ENCODE assay signal across 25 cellular contexts in genomic region chr9:21579743-21580142, GRCh38.
DNase-seq lines count a peak whose midpoint lies in the region; ATAC-seq and TF ChIP-seq lines count a peak whose summit lies in the region.
"Had no signal": no experiment of that assay in that cellular context is flagged by ENCODE, and none has a peak within 500 bp of the region (broad histone marks: within the 10 kb centered on the region; RNA-seq: fewer than 3 reads in every experiment).

No MANE protein-coding gene starts in this region.

- no peaks in the 10 kb centered on the region for H4K20me1 ChIP-seq in PC-3 (ENCODE audit: low read length)
- H4K20me1 ChIP-seq in OCI-LY7 (ENCODE audit: insufficient read depth, low read length) = no peaks in the 10 kb centered on the region

- DNase-seq in activated naive CD8-positive, alpha-beta T cell treated with anti-CD3 and anti-CD28 coated beads, Interleukin-2, amount 50 U/mL, for 24 hours = no peak
- no peak for DNase-seq in PC-3
- no peak for DNase-seq in epithelial cell of prostate (ENCODE audit: low read depth, low spot score)
- no peak for DNase-seq in RWPE1 (ENCODE audit: low spot score)
- DNase-seq in activated CD4-positive, alpha-beta memory T cell treated with anti-CD3 and anti-CD28 coated beads, Interleukin-2, amount 10 ng/mL, durations not matched to agents 7 days and 5 days = no peak
- no peak for DNase-seq in OCI-LY7 (ENCODE audit: low spot score)
- DNase-seq: activated T-cell treated with anti-CD3 and anti-CD28 coated beads, Interleukin-2, amount 50 U/mL, for 1 hour; amygdala; DMS79; erythroblast; foreskin melanocyte; GDM1; NCI-H1092 treated with DMSO at 0.1 percent for 48 hours; NCI-H1930; NCI-H2227 treated with DMSO at 0.1 percent for 48 hours; uterus had no signal

- H3K27ac Mint-ChIP-seq in activated naive CD8-positive, alpha-beta T cell = peak overlapping the region; percentile 89
- no peak overlapping the region for H3K27ac Mint-ChIP-seq in activated naive CD8-positive, alpha-beta T cell treated with anti-CD3 and anti-CD28 coated beads, Interleukin-2, amount 50 U/mL, for 24 hours
- H3K27ac Mint-ChIP-seq in activated CD4-positive, alpha-beta memory T cell treated with anti-CD3 and anti-CD28 coated beads, Interleukin-2, amount 10 ng/mL, durations not matched to agents 7 days and 5 days = no peak overlapping the region
- H3K27ac Mint-ChIP-seq: neural progenitor cell had no signal

- no peaks in the 10 kb centered on the region for H3K9me2 ChIP-seq in PC-3 (replicated peaks; ENCODE audit: low read length)
- H3K9me2 ChIP-seq in OCI-LY7 (ENCODE audit: insufficient read depth, low read length) = no peaks in the 10 kb centered on the region

- peaks cover 10% of the 10 kb centered on the region for H3F3A ChIP-seq in PC-3 (ENCODE audit: low read length, unreplicated experiment)

- H3K36me3 ChIP-seq in PC-3 (ENCODE audit: low read depth, low read length) = no peaks in the 10 kb centered on the region
- no peaks in the 10 kb centered on the region for H3K36me3 ChIP-seq in OCI-LY7 (ENCODE audit: insufficient read depth, low read length)
- H3K36me3 ChIP-seq: breast epithelium, neural progenitor cell, thoracic aorta, uterus had no signal

- no peak for TF ChIP-seq CTCF in PC-3 (conservative IDR thresholded peaks at IDR 0.05; ENCODE audit: low read depth, low read length)
- no peak for TF ChIP-seq CTCF in RWPE1 (conservative IDR thresholded peaks at IDR 0.05; ENCODE audit: low read depth)
- TF ChIP-seq CTCF in OCI-LY7 (conservative IDR thresholded peaks at IDR 0.05; ENCODE audit: low read length) = no peak

- H3K4me1 Mint-ChIP-seq in activated naive CD8-positive, alpha-beta T cell (ENCODE audit: low read depth) = peaks cover 54% of the 10 kb centered on the region
- peaks cover 52% of the 10 kb centered on the region for H3K4me1 Mint-ChIP-seq in activated naive CD8-positive, alpha-beta T cell treated with anti-CD3 and anti-CD28 coated beads, Interleukin-2, amount 50 U/mL, for 24 hours
- peaks cover 31% of the 10 kb centered on the region for H3K4me1 Mint-ChIP-seq in activated CD4-positive, alpha-beta memory T cell treated with anti-CD3 and anti-CD28 coated beads, Interleukin-2, amount 10 ng/mL, durations not matched to agents 7 days and 5 days

- peak overlapping the region; percentile 86 for H3K4me3 Mint-ChIP-seq in activated naive CD8-positive, alpha-beta T cell
- H3K4me3 Mint-ChIP-seq in activated naive CD8-positive, alpha-beta T cell treated with anti-CD3 and anti-CD28 coated beads, Interleukin-2, amount 50 U/mL, for 24 hours = no peak overlapping the region
- H3K4me3 Mint-ChIP-seq in activated CD4-positive, alpha-beta memory T cell treated with anti-CD3 and anti-CD28 coated beads, Interleukin-2, amount 10 ng/mL, durations not matched to agents 7 days and 5 days = no peak overlapping the region
- H3K4me3 Mint-ChIP-seq: neural progenitor cell had no signal

- POLR2A ChIA-PET in PC-3 (lab: Charles Lee; ENCODE audit: unreplicated experiment) (no interaction called here), RWPE1 (lab: Yijun Ruan, JAX; ENCODE audit: low non-redundant PET) (no interaction called here), OCI-LY7 (lab: Charles Lee) (interaction anchor here (1.0 kb wide), 1 partner anchor 23 kb away, joined by 3 read pairs; no protein-coding TSS in a partner anchor)
- POLR2A ChIA-PET in activated CD4-positive, alpha-beta memory T cell treated with anti-CD3 and anti-CD28 coated beads, Interleukin-2, amount 10 ng/mL, durations not matched to agents 7 days and 5 days (lab: Charles Lee) = interaction anchor here (1.3 to 3.2 kb wide), 3 partner anchors 21 to 957 kb away, joined by 3 to 16 read pairs (median 5); partner anchors contain the start of gene MLLT3

- H2AFZ ChIP-seq in PC-3 (ENCODE audit: low read length) (peak overlapping the region; percentile 32), OCI-LY7 (ENCODE audit: low read length) (no peak overlapping the region)
- H2AFZ ChIP-seq: neural progenitor cell had no signal

- no TSS peak for BruUV-seq in PC-3 (replicated peaks; lab: Mats Ljungman, UMichigan)
- BruUV-seq in OCI-LY7 (replicated peaks; lab: Mats Ljungman, UMichigan) = no TSS peak

- no peaks in the 10 kb centered on the region for H3K27me3 ChIP-seq in PC-3 (ENCODE audit: low read length)
- H3K27me3 ChIP-seq: breast epithelium, neural progenitor cell, uterus had no signal

- H3K9ac ChIP-seq in PC-3 (ENCODE audit: low read length) = peak overlapping the region; percentile 69
- H3K9ac ChIP-seq: neural progenitor cell had no signal

- H3K79me2 ChIP-seq in PC-3 (ENCODE audit: low read length) (peaks cover 77% of the 10 kb centered on the region), OCI-LY7 (ENCODE audit: insufficient read depth, low read depth, low read length) (no peaks in the 10 kb centered on the region)

- peaks cover 64% of the 10 kb centered on the region for H3K4me1 ChIP-seq in PC-3 (ENCODE audit: insufficient read depth, low read length)
- H3K4me1 ChIP-seq in OCI-LY7 (ENCODE audit: insufficient read depth, low read length, poor library complexity, severe bottlenecking) = no peaks in the 10 kb centered on the region
- H3K4me1 ChIP-seq: breast epithelium, uterus had no signal

- H3K4me2 ChIP-seq in PC-3 (ENCODE audit: low read length) (peak overlapping the region; percentile 82), OCI-LY7 (ENCODE audit: low read length) (no peak overlapping the region)
- H3K4me2 ChIP-seq: neural progenitor cell had no signal

- ATAC-seq in activated naive CD8-positive, alpha-beta T cell treated with anti-CD3 and anti-CD28 coated beads, Interleukin-2, amount 50 U/mL, for 24 hours = no peak
- ATAC-seq in PC-3 = no peak
- ATAC-seq in HG02870 (IDR thresholded peaks at IDR 0.05; ENCODE audit: unreplicated experiment) = no peak
- ATAC-seq: sciatic nerve had no signal

- H3K27ac ChIP-seq in PC-3 (ENCODE audit: low read length) = peak overlapping the region; percentile 83
- peak overlapping the region; percentile 98 for H3K27ac ChIP-seq in epithelial cell of prostate
- H3K27ac ChIP-seq in RWPE1 = no peak overlapping the region
- H3K27ac ChIP-seq in OCI-LY7 (ENCODE audit: low read depth, low read length, poor library complexity, severe bottlenecking) = no peak overlapping the region
- H3K27ac ChIP-seq: breast epithelium, neural progenitor cell, SK-N-MC, thoracic aorta, uterus had no signal

- H3K4me3 ChIP-seq in PC-3 (ENCODE audit: low read length) = peak overlapping the region; percentile 60; the same call in 1 of the 2 replicates
- no peak overlapping the region for H3K4me3 ChIP-seq in OCI-LY7 (ENCODE audit: low read depth, low read length, poor library complexity, severe bottlenecking)
- H3K4me3 ChIP-seq: breast epithelium, lung, neural progenitor cell, SK-N-MC, thoracic aorta, uterus had no signal

- peaks cover 2% of the 10 kb centered on the region for H3K36me3 Mint-ChIP-seq in activated naive CD8-positive, alpha-beta T cell
- no peaks in the 10 kb centered on the region for H3K36me3 Mint-ChIP-seq in activated naive CD8-positive, alpha-beta T cell treated with anti-CD3 and anti-CD28 coated beads, Interleukin-2, amount 50 U/mL, for 24 hours (ENCODE audit: low read depth)
- no peaks in the 10 kb centered on the region for H3K36me3 Mint-ChIP-seq in activated CD4-positive, alpha-beta memory T cell treated with anti-CD3 and anti-CD28 coated beads, Interleukin-2, amount 10 ng/mL, durations not matched to agents 7 days and 5 days (ENCODE audit: low read depth)
- H3K36me3 Mint-ChIP-seq: neural progenitor cell had no signal

- intact Hi-C loops in PC-3 (cut with micrococcal nuclease) (loop anchor here (5.0 kb wide), 2 partner anchors 33 to 98 kb away; no protein-coding TSS in a partner anchor), OCI-LY7 (cut with micrococcal nuclease; ENCODE audit: unreplicated experiment) (no loop called here)

- no peaks in the 10 kb centered on the region for H3K27me3 Mint-ChIP-seq in activated naive CD8-positive, alpha-beta T cell
- H3K27me3 Mint-ChIP-seq in activated naive CD8-positive, alpha-beta T cell treated with anti-CD3 and anti-CD28 coated beads, Interleukin-2, amount 50 U/mL, for 24 hours = no peaks in the 10 kb centered on the region
- peaks cover 4% of the 10 kb centered on the region for H3K27me3 Mint-ChIP-seq in activated CD4-positive, alpha-beta memory T cell treated with anti-CD3 and anti-CD28 coated beads, Interleukin-2, amount 10 ng/mL, durations not matched to agents 7 days and 5 days

- H3K9me3 ChIP-seq in PC-3 (ENCODE audit: low read length) (no peaks in the 10 kb centered on the region), OCI-LY7 (ENCODE audit: low read length) (no peaks in the 10 kb centered on the region)
- H3K9me3 ChIP-seq: breast epithelium, thoracic aorta, uterus had no signal

- no peaks in the 10 kb centered on the region for H3K9me3 Mint-ChIP-seq in activated naive CD8-positive, alpha-beta T cell (ENCODE audit: low read depth)
- H3K9me3 Mint-ChIP-seq in activated naive CD8-positive, alpha-beta T cell treated with anti-CD3 and anti-CD28 coated beads, Interleukin-2, amount 50 U/mL, for 24 hours = no peaks in the 10 kb centered on the region
- H3K9me3 Mint-ChIP-seq in activated CD4-positive, alpha-beta memory T cell treated with anti-CD3 and anti-CD28 coated beads, Interleukin-2, amount 10 ng/mL, durations not matched to agents 7 days and 5 days = no peaks in the 10 kb centered on the region
- H3K9me3 Mint-ChIP-seq: neural progenitor cell; T-helper 1 cell treated with Interleukin-12 subunit alpha and Interleukin-12 subunit beta and Interleukin-4 antibody, amounts not matched to agents 30 μg/mL and 1 μg/mL, for 36 hours had no signal

- CTCF ChIA-PET in PC-3 (lab: Charles Lee) (no interaction called here), RWPE1 (lab: Yijun Ruan, JAX) (no interaction called here), OCI-LY7 (lab: Charles Lee; ENCODE audit: unreplicated experiment) (no interaction called here)
- CTCF ChIA-PET in activated CD4-positive, alpha-beta memory T cell treated with anti-CD3 and anti-CD28 coated beads, Interleukin-2, amount 10 ng/mL, durations not matched to agents 7 days and 5 days (lab: Charles Lee) = interaction anchor here (0.8 kb wide), 1 partner anchor 20 kb away, joined by 3 read pairs; no protein-coding TSS in a partner anchor

Comparison
In these comparisons a context has a peak if more than half of its experiments do, and no peak if none do; other contexts are left out.
1. H3K27ac ChIP-seq: peak in PC-3 (single experiment) and epithelial cell of prostate (single experiment); none in RWPE1 (single experiment) and OCI-LY7 (single experiment).
2. POLR2A ChIA-PET loops: an anchor here in activated CD4-positive, alpha-beta memory T cell treated with anti-CD3 and anti-CD28 coated beads, Interleukin-2, amount 10 ng/mL, durations not matched to agents 7 days and 5 days (1.3 to 3.2 kb wide) and OCI-LY7 (1.0 kb wide); none called in PC-3 and RWPE1.